ENCODE assay signal across 8 cellular contexts in the genomic region with DNA sequence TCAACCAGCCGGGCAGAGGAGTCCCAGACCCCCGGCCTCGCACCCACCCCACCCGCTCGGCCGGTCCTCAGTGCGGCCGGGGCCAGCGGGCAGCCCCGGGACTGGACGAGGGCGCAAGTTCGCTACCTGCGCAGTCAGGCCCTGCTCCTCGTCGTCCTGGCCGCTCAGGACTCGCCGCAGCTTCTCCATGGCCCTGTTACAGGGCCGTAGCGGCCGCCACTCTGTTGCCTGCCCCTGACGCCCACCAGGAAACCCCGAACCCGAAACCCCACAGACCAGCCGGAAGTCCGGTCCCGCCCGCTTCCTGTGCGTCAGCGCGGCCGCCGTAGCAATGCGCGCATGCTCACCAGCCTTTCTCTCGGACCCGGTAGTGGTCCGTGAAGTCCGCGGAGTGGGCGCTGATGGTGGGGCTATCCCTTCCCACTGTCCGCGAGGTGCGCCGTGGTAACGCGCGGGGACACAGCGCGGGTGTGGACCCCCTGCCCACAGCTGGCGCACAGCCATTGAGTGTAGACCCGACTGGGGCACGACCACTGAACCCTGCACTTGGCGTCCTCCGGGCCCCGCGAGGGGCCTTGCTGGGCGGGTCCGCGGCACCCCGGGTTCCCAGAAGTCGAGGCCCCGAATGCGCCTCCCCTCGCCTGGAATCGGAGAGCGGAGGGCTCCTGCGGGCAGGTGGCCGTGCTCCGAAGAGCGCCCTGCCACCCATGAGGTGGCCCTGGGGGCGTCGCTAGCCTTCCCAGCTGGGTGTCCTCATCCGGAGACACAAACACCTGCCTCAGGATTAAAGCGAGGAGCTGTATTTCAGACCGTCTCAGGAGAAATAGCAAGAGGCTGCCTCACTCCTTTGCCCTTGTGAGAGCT. TPM values are rescaled to one million over a fixed set of nuclear protein-coding genes. Genes with fewer than 3 reads are reported as not detected.
DNase-seq lines count a peak whose midpoint lies in the region; ATAC-seq, FAIRE-seq and TF ChIP-seq lines count a peak whose summit lies in the region.

A gene (minus strand): TSS at position 253 of the 864 bp plus-strand sequence. CDS start 64 bp downstream, at position 189.

- peaks cover 6% of the 10 kb centered on the region for H3K27me3 Mint-ChIP-seq in T-helper 17 cell

- peak; percentile 96 for FAIRE-seq in GM12892 (lab: Jason Lieb, UNC)

- TF ChIP-seq CTCF in uterus (IDR thresholded peaks at IDR 0.05), result peak in 2 of 4 experiments; percentile 10 to 14

- H3K4me1 ChIP-seq in right cardiac atrium (ENCODE audit: control insufficient read depth, insufficient read depth, low read length) (peaks cover 9% of the 10 kb centered on the region), uterus (peaks cover 9 to 13% of the 10 kb centered on the region in 2 donors)

- H3K27me3 ChIP-seq in right cardiac atrium (ENCODE audit: control insufficient read depth, insufficient read depth) (no peaks in the 10 kb centered on the region), uterus (no peaks in the 10 kb centered on the region)

- DNase-seq in GM12892 (ENCODE audit: insufficient read length), result peak; percentile 87
- DNase-seq in NCI-H1092 treated with DMSO at 0.1 percent for 48 hours (lab: John Stamatoyannopoulos, UW), result peak; percentile 80
- DNase-seq in T-helper 17 cell, result peak; percentile 32 to 50 (median 43)
- DNase-seq in amygdala (lab: John Stamatoyannopoulos, UW), result peak in 53 of 56 donors; percentile 19 to 87 (median 69)
- peak; percentile 91 to 96 (median 96) for DNase-seq in right cardiac atrium
- DNase-seq in putamen (ENCODE audit: low spot score), result peak; percentile 70
- peak; percentile 78 to 81 for DNase-seq in uterus

- H3K9me3 ChIP-seq in T-helper 17 cell (ENCODE audit: control insufficient read depth, low read length, poor library complexity, severe bottlenecking) (no peaks in the 10 kb centered on the region), right cardiac atrium (ENCODE audit: control insufficient read depth, low read length) (no peaks in the 10 kb centered on the region), uterus (no peaks in the 10 kb centered on the region)

- H3K36me3 ChIP-seq in uterus, result no peaks in the 10 kb centered on the region

- H3K36me3 Mint-ChIP-seq in T-helper 17 cell (ENCODE audit: low read depth), result peaks cover 2% of the 10 kb centered on the region

- under 1% methylated on average over 77 of the region's 77 CpGs for WGBS in right cardiac atrium

- H3K4me1 Mint-ChIP-seq in T-helper 17 cell, result peaks cover 14% of the 10 kb centered on the region

- TF ChIP-seq POLR2A in GM12892 (IDR thresholded peaks at IDR 0.05; ENCODE audit: low read depth, low read length) (peak; percentile 95), uterus (IDR thresholded peaks at IDR 0.05) (peak; percentile 83 to 89)

- peak within 1 kb of the TSS; percentile 96 for H3K27ac Mint-ChIP-seq in T-helper 17 cell

- ATAC-seq in HG02623 (IDR thresholded peaks at IDR 0.05; ENCODE audit: unreplicated experiment) (peak; percentile 92), T-helper 17 cell (peak; percentile 70), right cardiac atrium (peak; percentile 98 to 99)

- intact Hi-C loops in right cardiac atrium (cut with DNase I), result loop anchor here in 2 of 4 donors (2.0 to 5.0 kb wide), 2 partner anchors 40 kb away; a partner anchor contains a TSS
- intact Hi-C loops in uterus (cut with DNase I; ENCODE audit: low total_unique reads), result no loop called here

- peak within 1 kb of the TSS; percentile 98 for H3K4me3 Mint-ChIP-seq in T-helper 17 cell

- H3K27ac ChIP-seq in right cardiac atrium (ENCODE audit: low read length) (peak within 1 kb of the TSS; percentile 75), uterus (peak within 1 kb of the TSS; percentile 80 to 85)

- H3K4me3 ChIP-seq in right cardiac atrium (ENCODE audit: low read length) (peak within 1 kb of the TSS; percentile 84), uterus (peak within 1 kb of the TSS; percentile 97 to 99)

RNA-seq across cellular contexts. Expression of the gene that starts here (rescaled TPM):
- 173 TPM for polyA plus RNA-seq in GM12892 (2012; ENCODE audit: missing spikeins)
- 10 to 100 TPM; 10.9 to 12.3 TPM for total RNA-seq in T-helper 17 cell
- 10 to 100 TPM; 23.6 to 25.2 (median 24.3) TPM for total RNA-seq in right cardiac atrium
- polyA plus RNA-seq in right cardiac atrium, result 45.8 TPM
- total RNA-seq in uterus, result 10 to 100 TPM in 3 of 4 donors, 1 to 10 TPM in 1; 6.1 to 35.8 (median 33.0) TPM

Comparison
In these comparisons a context has a peak if more than half of its experiments do, and no peak if none do; other contexts are left out.
1. Peak in every context shown above with its lines: DNase-seq, ATAC-seq, H3K4me3 ChIP-seq and H3K27ac ChIP-seq.
2. DNase-seq: peak in every context shown above with its lines; median percentile 96 in right cardiac atrium; 87 in GM12892; 80 in NCI-H1092 treated with DMSO at 0.1 percent for 48 hours; 80 in uterus; 70 in putamen; 69 in amygdala; 43 in T-helper 17 cell.